Comparison of ENCODE assay signal across 18 cellular contexts in the genomic region with DNA sequence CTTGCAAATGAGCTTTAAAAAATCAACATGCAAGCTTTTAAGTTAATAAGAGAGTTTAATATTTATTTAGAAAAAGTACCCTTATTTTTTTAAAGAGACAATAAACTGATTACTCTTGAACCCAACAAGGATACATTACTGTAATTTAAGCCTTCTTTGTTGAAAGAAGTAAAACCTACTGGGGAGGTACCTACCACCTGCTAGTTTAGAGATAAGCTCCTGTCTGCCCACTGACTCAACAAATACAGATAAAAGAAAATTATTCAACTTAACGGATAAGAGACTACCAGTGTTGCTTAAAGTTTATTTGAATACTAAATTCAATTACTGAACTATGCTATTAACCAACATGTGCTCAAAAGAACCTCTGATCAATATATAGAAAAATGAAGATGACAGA.
DNase-seq lines count a peak whose midpoint lies in the region; ATAC-seq, FAIRE-seq and TF ChIP-seq lines count a peak whose summit lies in the region.
"Had no signal": no experiment of that assay in that cellular context is flagged by ENCODE, and none has a peak within 500 bp of the region (broad histone marks: within the 10 kb centered on the region; RNA-seq: fewer than 3 reads in every experiment).

No MANE protein-coding gene starts in this region.

- peak; percentile 14 for DNase-seq in NCI-H1436 (lab: John Stamatoyannopoulos, UW)
- no peak for DNase-seq in NCI-H1436 treated with DMSO at 0.1 percent for 48 hours (lab: John Stamatoyannopoulos, UW)
- peak; percentile 73 for DNase-seq in NCI-H82 treated with DMSO at 0.1 percent for 48 hours (lab: John Stamatoyannopoulos, UW; ENCODE audit: unreplicated experiment)
- DNase-seq in activated CD4-positive, alpha-beta T cell treated with anti-CD3 and anti-CD28 coated beads, Interleukin-2, amount 50 U/mL, for 4 hours = no peak
- DNase-seq: Kasumi-1, NCI-H1417, NCI-H524, Peyer's patch, Right ventricle myocardium superior, SK-N-SH, T-helper 1 cell had no signal

- no peak overlapping the region for H3K4me3 ChIP-seq in HEK293 (ENCODE audit: low read depth, low read length)
- H3K4me3 ChIP-seq: BLaER1, Peyer's patch had no signal

- no peaks in the 10 kb centered on the region for H3K9me3 ChIP-seq in HEK293 (ENCODE audit: control insufficient read depth, insufficient read depth, low read depth, low read length)
- H3K9me3 ChIP-seq: Peyer's patch, SK-N-SH had no signal

- FAIRE-seq in islet of Langerhans (lab: Jason Lieb, UNC) = peak; percentile 13
- FAIRE-seq: H54 had no signal

- POLR2A ChIA-PET in HEK293 (lab: Yijun Ruan, JAX) = interaction anchor here (1.0 kb wide), 1 partner anchor 23 kb away, joined by 4 read pairs; the partner anchor contains the start of gene USP24

- H3K36me3 ChIP-seq in HEK293 (ENCODE audit: control insufficient read depth in 2 of 2, insufficient read depth in 1 of 2, low read length in 2 of 2) = no peaks in the 10 kb centered on the region
- H3K36me3 ChIP-seq: Peyer's patch had no signal

- TF ChIP-seq CTCF in HEK293 (tag by site-specific recombination; IDR thresholded peaks at IDR 0.05) = no peak

- peaks cover 8% of the 10 kb centered on the region; the same call in 1 of the 2 replicates for H3K4me1 ChIP-seq in HEK293 (ENCODE audit: control insufficient read depth, insufficient read depth, low read length)

- ATAC-seq in HG03342 (IDR thresholded peaks at IDR 0.05; ENCODE audit: unreplicated experiment) (no peak), GM21447 (IDR thresholded peaks at IDR 0.05; ENCODE audit: unreplicated experiment) (no peak)

- H3K27ac ChIP-seq in HEK293 (ENCODE audit: extremely low read depth, low read depth, low read length) = no peak overlapping the region
- H3K27ac ChIP-seq: 22Rv1, BLaER1, Peyer's patch had no signal

- CTCF ChIA-PET in HEK293 (lab: Yijun Ruan, JAX) = interaction anchor here (0.6 kb wide), 1 partner anchor 414 kb away, joined by 3 read pairs; no protein-coding TSS in a partner anchor

TF ChIP-seq in HEK293, 187 proteins besides CTCF, POLR2A, EP300 and RAD21:
- TF ChIP-seq ZNF37A (tag by site-specific recombination; IDR thresholded peaks at IDR 0.05) (no peak), WT1 (tag by site-specific recombination; IDR thresholded peaks at IDR 0.05) (peak; percentile 92), PRDM2 (tag by site-specific recombination; IDR thresholded peaks at IDR 0.05; ENCODE audit: borderline replicate concordance) (no peak), ZNF433 (tag by site-specific recombination; IDR thresholded peaks at IDR 0.05; ENCODE audit: low read depth) (no peak), ZIC2 (tag by site-specific recombination; IDR thresholded peaks at IDR 0.05) (peak; percentile 43), OSR2 (tag by site-specific recombination; IDR thresholded peaks at IDR 0.05) (peak; percentile 53; the same call in 1 of the 2 replicates), ZNF843 (tag by site-specific recombination; IDR thresholded peaks at IDR 0.05) (0 out of 2 replicates have a peak, but pooled peaks have one; percentile 25), ZSCAN30 (tag by site-specific recombination; IDR thresholded peaks at IDR 0.05) (no peak), ZNF2 (tag by site-specific recombination; IDR thresholded peaks at IDR 0.05) (no peak), YY1 (tag by site-specific recombination; IDR thresholded peaks at IDR 0.05) (no peak), FEZF1 (tag by site-specific recombination; IDR thresholded peaks at IDR 0.05) (0 out of 2 replicates have a peak, but pooled peaks have one; percentile 25), ZXDB (tag by site-specific recombination; IDR thresholded peaks at IDR 0.05) (0 out of 2 replicates have a peak, but pooled peaks have one; percentile 30), TCF7L2 (IDR thresholded peaks at IDR 0.05; ENCODE audit: borderline replicate concordance, low read depth, low read length) (peak; percentile 73; the same call in 1 of the 2 replicates), GLI2 (tag by site-specific recombination; IDR thresholded peaks at IDR 0.05; ENCODE audit: borderline replicate concordance, low read depth) (no peak), REPIN1 (tag by site-specific recombination; IDR thresholded peaks at IDR 0.05; ENCODE audit: low read depth) (no peak), ZNF449 (tag by site-specific recombination; IDR thresholded peaks at IDR 0.05) (no peak)
- TF ChIP-seq, protein P1, sequence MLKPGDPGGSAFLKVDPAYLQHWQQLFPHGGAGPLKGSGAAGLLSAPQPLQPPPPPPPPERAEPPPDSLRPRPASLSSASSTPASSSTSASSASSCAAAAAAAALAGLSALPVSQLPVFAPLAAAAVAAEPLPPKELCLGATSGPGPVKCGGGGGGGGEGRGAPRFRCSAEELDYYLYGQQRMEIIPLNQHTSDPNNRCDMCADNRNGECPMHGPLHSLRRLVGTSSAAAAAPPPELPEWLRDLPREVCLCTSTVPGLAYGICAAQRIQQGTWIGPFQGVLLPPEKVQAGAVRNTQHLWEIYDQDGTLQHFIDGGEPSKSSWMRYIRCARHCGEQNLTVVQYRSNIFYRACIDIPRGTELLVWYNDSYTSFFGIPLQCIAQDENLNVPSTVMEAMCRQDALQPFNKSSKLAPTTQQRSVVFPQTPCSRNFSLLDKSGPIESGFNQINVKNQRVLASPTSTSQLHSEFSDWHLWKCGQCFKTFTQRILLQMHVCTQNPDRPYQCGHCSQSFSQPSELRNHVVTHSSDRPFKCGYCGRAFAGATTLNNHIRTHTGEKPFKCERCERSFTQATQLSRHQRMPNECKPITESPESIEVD (tag by site-specific recombination; IDR thresholded peaks at IDR 0.05) = peak; percentile 81
- TF ChIP-seq, protein P2, sequence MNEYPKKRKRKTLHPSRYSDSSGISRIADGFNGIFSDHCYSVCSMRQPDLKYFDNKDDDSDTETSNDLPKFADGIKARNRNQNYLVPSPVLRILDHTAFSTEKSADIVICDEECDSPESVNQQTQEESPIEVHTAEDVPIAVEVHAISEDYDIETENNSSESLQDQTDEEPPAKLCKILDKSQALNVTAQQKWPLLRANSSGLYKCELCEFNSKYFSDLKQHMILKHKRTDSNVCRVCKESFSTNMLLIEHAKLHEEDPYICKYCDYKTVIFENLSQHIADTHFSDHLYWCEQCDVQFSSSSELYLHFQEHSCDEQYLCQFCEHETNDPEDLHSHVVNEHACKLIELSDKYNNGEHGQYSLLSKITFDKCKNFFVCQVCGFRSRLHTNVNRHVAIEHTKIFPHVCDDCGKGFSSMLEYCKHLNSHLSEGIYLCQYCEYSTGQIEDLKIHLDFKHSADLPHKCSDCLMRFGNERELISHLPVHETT (tag by site-specific recombination; IDR thresholded peaks at IDR 0.05) = no peak

Comparison
In these comparisons a context has a peak if more than half of its experiments do, and no peak if none do; other contexts are left out.
1. DNase-seq: peak in NCI-H1436 (single experiment) and NCI-H82 treated with DMSO at 0.1 percent for 48 hours (single experiment); none in NCI-H1436 treated with DMSO at 0.1 percent for 48 hours (single experiment) and activated CD4-positive, alpha-beta T cell treated with anti-CD3 and anti-CD28 coated beads, Interleukin-2, amount 50 U/mL, for 4 hours (0 of 2).